In the genomic region with DNA sequence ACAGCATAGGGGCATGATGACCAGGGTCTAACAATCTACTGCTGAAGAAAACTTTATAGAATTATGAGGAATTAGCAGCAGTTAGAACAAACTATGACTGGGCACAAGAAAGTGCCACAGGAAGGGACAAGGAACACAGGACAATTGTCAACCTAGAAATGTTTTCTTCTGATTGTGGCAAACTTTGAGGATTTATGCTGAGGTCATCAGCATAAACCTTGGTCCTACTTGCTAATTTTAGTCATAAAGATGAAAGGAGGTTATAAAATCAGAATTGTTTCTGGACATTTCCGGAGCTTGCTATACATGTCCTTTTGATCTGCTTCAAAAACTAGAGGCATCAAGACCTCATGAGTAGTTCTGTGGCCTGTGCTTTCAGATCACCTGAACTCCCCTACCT, we compare ENCODE assay signal across 22 cellular contexts.
"Had no signal": no experiment of that assay in that cellular context is flagged by ENCODE, and none has a peak within 500 bp of the region (broad histone marks: within the 10 kb centered on the region; RNA-seq: fewer than 3 reads in every experiment).

No MANE protein-coding gene starts in this region.

- H3K4me1 ChIP-seq: gastrocnemius medialis, spleen, thyroid gland had no signal

- H3K27me3 ChIP-seq: brain microvascular endothelial cell, gastrocnemius medialis, spleen, thyroid gland had no signal

- ATAC-seq: gastrocnemius medialis; left cardiac atrium; mucosa of descending colon; naive thymus-derived CD4-positive, alpha-beta T cell; WTC11 had no signal

- H3K4me3 ChIP-seq: gastrocnemius medialis, mucosa of descending colon, spleen, thyroid gland had no signal

- H3K27ac ChIP-seq: gastrocnemius medialis, spleen, thyroid gland had no signal

- H3K36me3 ChIP-seq: brain microvascular endothelial cell, gastrocnemius medialis, spleen, thyroid gland had no signal

- H3K9me3 ChIP-seq: gastrocnemius medialis, mucosa of descending colon, spleen, thyroid gland had no signal

- DNase-seq: activated gamma-delta T cell treated with Interleukin-2 at 50 U/mL for 16 hours; activated T-cell treated with anti-CD3 and anti-CD28 coated beads, Interleukin-2, amount 50 U/mL, for 1 hour; aorta; brain microvascular endothelial cell; central memory CD4-positive, alpha-beta T cell; dermis blood vessel endothelial cell; effector CD8-positive, alpha-beta T cell; gastrocnemius medialis; head of caudate nucleus; islet precursor cell; left cardiac atrium; mucosa of descending colon; naive thymus-derived CD4-positive, alpha-beta T cell; occipital lobe; posterior cingulate gyrus; spleen; stimulated activated CD4-positive, alpha-beta T cell treated with anti-CD3 and anti-CD28 coated beads, Interleukin-4, amount 100 ng/mL, for 1 hour; stimulated activated naive CD4-positive, alpha-beta T cell treated with Interleukin-2 at 50 U/mL for 16 hours; substantia nigra; T-helper 1 cell; thyroid gland had no signal
